17 cellular contexts compared by ENCODE assay signal in the genomic region with DNA sequence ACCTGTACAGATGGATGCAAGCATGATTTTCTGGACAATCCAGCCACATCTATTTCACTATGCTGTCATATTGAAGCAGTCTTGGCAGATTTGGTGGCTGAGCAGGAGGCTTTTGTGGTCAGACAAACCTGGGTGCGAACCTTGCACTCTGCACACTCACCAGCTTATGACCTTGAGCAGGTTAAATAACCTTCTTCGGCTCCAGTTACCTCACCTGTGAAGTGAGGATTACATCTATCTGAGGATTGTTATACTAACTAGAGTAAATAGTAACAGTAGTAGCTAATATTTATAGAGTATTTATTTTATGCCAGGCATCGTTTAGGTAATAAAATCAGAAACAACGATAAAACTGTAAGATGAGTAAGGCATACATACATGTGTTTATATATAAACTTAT.
A peak's percentile ranks its signal among the peaks of the same experiment; 100 is the strongest.
DNase-seq lines count a peak whose midpoint lies in the region; ATAC-seq, FAIRE-seq and TF ChIP-seq lines count a peak whose summit lies in the region.
"Had no signal": no experiment of that assay in that cellular context is flagged by ENCODE, and none has a peak within 500 bp of the region (broad histone marks: within the 10 kb centered on the region; RNA-seq: fewer than 3 reads in every experiment).

No MANE protein-coding gene starts in this region.

- H3K9me3 Mint-ChIP-seq in stimulated activated effector memory CD8-positive, alpha-beta T cell treated with anti-CD3 and anti-CD28 coated beads, Interleukin-12 subunit alpha, Interleukin-12 subunit beta, amount 100 ng/mL, for 72 hours = no peaks in the 10 kb centered on the region
- H3K9me3 Mint-ChIP-seq in activated CD4-positive, alpha-beta T cell treated with anti-CD3 and anti-CD28 coated beads, Interleukin-2, amount 10 ng/mL, durations not matched to agents 24 days and 14 days = no peaks in the 10 kb centered on the region
- H3K9me3 Mint-ChIP-seq: CD4-positive, alpha-beta T cell had no signal

- H3K4me1 Mint-ChIP-seq in stimulated activated effector memory CD8-positive, alpha-beta T cell treated with anti-CD3 and anti-CD28 coated beads, Interleukin-12 subunit alpha, Interleukin-12 subunit beta, amount 100 ng/mL, for 72 hours = peaks cover 44% of the 10 kb centered on the region
- peaks cover 16% of the 10 kb centered on the region for H3K4me1 Mint-ChIP-seq in activated CD4-positive, alpha-beta T cell treated with anti-CD3 and anti-CD28 coated beads, Interleukin-2, amount 10 ng/mL, durations not matched to agents 24 days and 14 days

- FAIRE-seq in A549 (lab: Jason Lieb, UNC) = no peak
- FAIRE-seq: RCC 7860 had no signal

- 60% methylated on average over 4 of the region's 4 CpGs for WGBS in A549 (ENCODE audit: missing lambda C conversion rate)

- TF ChIP-seq CTCF in 22Rv1 (IDR thresholded peaks at IDR 0.05) (no peak), A549 (IDR thresholded peaks at IDR 0.05) (no peak)

- H3K27ac ChIP-seq in 22Rv1 (peak overlapping the region; percentile 97), A549 (peak overlapping the region in 1 of 2 experiments; percentile 61; a peak in 1 of 6 replicates)
- H3K27ac ChIP-seq: KMS-11 had no signal

- no peaks in the 10 kb centered on the region for H3K36me3 Mint-ChIP-seq in stimulated activated effector memory CD8-positive, alpha-beta T cell treated with anti-CD3 and anti-CD28 coated beads, Interleukin-12 subunit alpha, Interleukin-12 subunit beta, amount 100 ng/mL, for 72 hours
- peaks cover 7% of the 10 kb centered on the region for H3K36me3 Mint-ChIP-seq in activated CD4-positive, alpha-beta T cell treated with anti-CD3 and anti-CD28 coated beads, Interleukin-2, amount 10 ng/mL, durations not matched to agents 24 days and 14 days (ENCODE audit: low read depth)

- H3K27me3 Mint-ChIP-seq in activated CD4-positive, alpha-beta T cell treated with anti-CD3 and anti-CD28 coated beads, Interleukin-2, amount 10 ng/mL, durations not matched to agents 24 days and 14 days = peaks cover 11% of the 10 kb centered on the region
- H3K27me3 Mint-ChIP-seq: B cell; CD4-positive, alpha-beta T cell had no signal

- TF ChIP-seq EP300 in A549 (IDR thresholded peaks at IDR 0.05) = no peak

- H3K4me3 Mint-ChIP-seq in stimulated activated effector memory CD8-positive, alpha-beta T cell treated with anti-CD3 and anti-CD28 coated beads, Interleukin-12 subunit alpha, Interleukin-12 subunit beta, amount 100 ng/mL, for 72 hours = no peak overlapping the region
- no peak overlapping the region for H3K4me3 Mint-ChIP-seq in activated CD4-positive, alpha-beta T cell treated with anti-CD3 and anti-CD28 coated beads, Interleukin-2, amount 10 ng/mL, durations not matched to agents 24 days and 14 days
- H3K4me3 Mint-ChIP-seq: CD4-positive, alpha-beta T cell had no signal

- H3K4me1 ChIP-seq in A549 = peaks cover 74% of the 10 kb centered on the region

- no peak overlapping the region for H3K4me3 ChIP-seq in A549

- POLR2A ChIA-PET in A549 (lab: Yijun Ruan, JAX) = no interaction called here

- CTCF ChIA-PET in A549 (lab: Yijun Ruan, JAX) = interaction anchor here (0.6 to 1.9 kb wide), 2 partner anchors 28 to 1065 kb away, joined by 3 read pairs; no protein-coding TSS in a partner anchor

- H3K27ac Mint-ChIP-seq in stimulated activated effector memory CD8-positive, alpha-beta T cell treated with anti-CD3 and anti-CD28 coated beads, Interleukin-12 subunit alpha, Interleukin-12 subunit beta, amount 100 ng/mL, for 72 hours = no peak overlapping the region
- H3K27ac Mint-ChIP-seq in activated CD4-positive, alpha-beta T cell treated with anti-CD3 and anti-CD28 coated beads, Interleukin-2, amount 10 ng/mL, durations not matched to agents 24 days and 14 days = no peak overlapping the region
- H3K27ac Mint-ChIP-seq: CD4-positive, alpha-beta T cell had no signal

- no peak for ATAC-seq in A549
- peak; percentile 16 for ATAC-seq in left lobe of liver
- no peak for ATAC-seq in stimulated activated effector memory CD8-positive, alpha-beta T cell treated with anti-CD3 and anti-CD28 coated beads, Interleukin-12 subunit alpha, Interleukin-12 subunit beta, amount 100 ng/mL, for 72 hours
- ATAC-seq: Right ventricle myocardium inferior had no signal

- DNase-seq in A549 (ENCODE audit: low read depth in 1 of 2, low spot score in 1 of 2) (no peak), NCI-H748 (lab: John Stamatoyannopoulos, UW; ENCODE audit: unreplicated experiment) (peak; percentile 55), left lobe of liver (ENCODE audit: low spot score) (no peak)
- no peak for DNase-seq in NK-92 treated with Interleukin-12 subunit alpha and Interleukin-12 subunit beta, amount 100 ng/mL, for 24 hours (lab: John Stamatoyannopoulos, UW)
- DNase-seq in stimulated activated CD4-positive, alpha-beta T cell treated with anti-CD3 and anti-CD28 coated beads, Interleukin-12 subunit alpha, Interleukin-12 subunit beta, amount 100 ng/mL, for 4 hours = no peak
- no peak for DNase-seq in stimulated activated effector memory CD8-positive, alpha-beta T cell treated with anti-CD3 and anti-CD28 coated beads, Interleukin-12 subunit alpha, Interleukin-12 subunit beta, amount 100 ng/mL, for 72 hours (ENCODE audit: low spot score in 2 of 2)
- no peak for DNase-seq in activated CD4-positive, alpha-beta T cell treated with anti-CD3 and anti-CD28 coated beads, Interleukin-2, amount 10 ng/mL, durations not matched to agents 24 days and 14 days
- DNase-seq: Calu3; CD4-positive, alpha-beta T cell; DMS79 treated with DMSO at 0.1 percent for 48 hours; NCI-H1930; NCI-H2171 treated with DMSO at 0.1 percent for 48 hours had no signal

- H3K4me2 ChIP-seq in A549 = peak overlapping the region; percentile 11; the same call in 2 of the 3 replicates
- H3K4me2 ChIP-seq: KMS-11 had no signal

- no peaks in the 10 kb centered on the region for H3K9me3 ChIP-seq in A549

- TF ChIP-seq RAD21 in A549 (conservative IDR thresholded peaks at IDR 0.05 in 1 of 2, IDR thresholded peaks at IDR 0.05 in 1 of 2) = no peak

- intact Hi-C loops in activated CD4-positive, alpha-beta T cell treated with anti-CD3 and anti-CD28 coated beads, Interleukin-2, amount 10 ng/mL, durations not matched to agents 24 days and 14 days (cut with micrococcal nuclease) = no loop called here

- no peak for TF ChIP-seq POLR2A in A549 (IDR thresholded peaks at IDR 0.05; ENCODE audit: low read length)

TF ChIP-seq in A549, 52 proteins besides CTCF, POLR2A, EP300 and RAD21:
- TF ChIP-seq CBX2 (IDR thresholded peaks at IDR 0.05; ENCODE audit: borderline replicate concordance, low read depth) (no peak), CBX8 (IDR thresholded peaks at IDR 0.05) (no peak), KDM5A (IDR thresholded peaks at IDR 0.05) (no peak), EHF (CRISPR knock-in tag; IDR thresholded peaks at IDR 0.05) (no peak), CHD2 (IDR thresholded peaks at IDR 0.05; ENCODE audit: low read length, partially characterized antibody) (no peak), HOXB5 (CRISPR knock-in tag; IDR thresholded peaks at IDR 0.05) (no peak), HDAC2 (IDR thresholded peaks at IDR 0.05) (no peak)
- TF ChIP-seq, protein P1, sequence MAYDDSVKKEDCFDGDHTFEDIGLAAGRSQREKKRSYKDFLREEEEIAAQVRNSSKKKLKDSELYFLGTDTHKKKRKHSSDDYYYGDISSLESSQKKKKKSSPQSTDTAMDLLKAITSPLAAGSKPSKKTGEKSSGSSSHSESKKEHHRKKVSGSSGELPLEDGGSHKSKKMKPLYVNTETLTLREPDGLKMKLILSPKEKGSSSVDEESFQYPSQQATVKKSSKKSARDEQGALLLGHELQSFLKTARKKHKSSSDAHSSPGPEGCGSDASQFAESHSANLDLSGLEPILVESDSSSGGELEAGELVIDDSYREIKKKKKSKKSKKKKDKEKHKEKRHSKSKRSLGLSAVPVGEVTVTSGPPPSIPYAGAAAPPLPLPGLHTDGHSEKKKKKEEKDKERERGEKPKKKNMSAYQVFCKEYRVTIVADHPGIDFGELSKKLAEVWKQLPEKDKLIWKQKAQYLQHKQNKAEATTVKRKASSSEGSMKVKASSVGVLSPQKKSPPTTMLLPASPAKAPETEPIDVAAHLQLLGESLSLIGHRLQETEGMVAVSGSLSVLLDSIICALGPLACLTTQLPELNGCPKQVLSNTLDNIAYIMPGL (CRISPR knock-in tag; IDR thresholded peaks at IDR 0.05; ENCODE audit: borderline replicate concordance) = no peak
- TF ChIP-seq, protein P2, sequence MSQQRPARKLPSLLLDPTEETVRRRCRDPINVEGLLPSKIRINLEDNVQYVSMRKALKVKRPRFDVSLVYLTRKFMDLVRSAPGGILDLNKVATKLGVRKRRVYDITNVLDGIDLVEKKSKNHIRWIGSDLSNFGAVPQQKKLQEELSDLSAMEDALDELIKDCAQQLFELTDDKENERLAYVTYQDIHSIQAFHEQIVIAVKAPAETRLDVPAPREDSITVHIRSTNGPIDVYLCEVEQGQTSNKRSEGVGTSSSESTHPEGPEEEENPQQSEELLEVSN (IDR thresholded peaks at IDR 0.05; ENCODE audit: borderline replicate concordance, low read depth) = no peak
